15 cellular contexts compared by ENCODE assay signal in genomic region chr1:54397090-54397591, GRCh38. TPM values are rescaled to one million over a fixed set of nuclear protein-coding genes. Genes with fewer than 3 reads are reported as not detected.
A peak's percentile ranks its signal among the peaks of the same experiment; 100 is the strongest.
DNase-seq lines count a peak whose midpoint lies in the region; ATAC-seq, FAIRE-seq and TF ChIP-seq lines count a peak whose summit lies in the region.
"Had no signal": no experiment of that assay in that cellular context is flagged by ENCODE, and none has a peak within 500 bp of the region (broad histone marks: within the 10 kb centered on the region; RNA-seq: fewer than 3 reads in every experiment).

No MANE protein-coding gene starts in this region.

- peaks cover 86% of the 10 kb centered on the region for H3K36me3 Mint-ChIP-seq in nephron (ENCODE audit: low read depth)

- H3K9me3 ChIP-seq in liver (ENCODE audit: control insufficient read depth in 4 of 4, low read length in 3 of 4) (no peaks in the 10 kb centered on the region), HepG2 (ENCODE audit: low read length) (no peaks in the 10 kb centered on the region), aorta (ENCODE audit: control insufficient read depth, low read length) (no peaks in the 10 kb centered on the region)

- no peak for TF ChIP-seq POLR2A in HepG2 (IDR thresholded peaks at IDR 0.05; ENCODE audit: insufficient read depth in 1 of 2, low read depth in 2 of 2, low read length in 2 of 2)

- H3K4me1 ChIP-seq in liver (ENCODE audit: control insufficient read depth in 4 of 4, insufficient read depth in 4 of 4, low read length in 3 of 4) = peaks cover 5 to 25% (median 19%) of the 10 kb centered on the region in 4 donors
- peaks cover 14% of the 10 kb centered on the region; the same call in 1 of the 2 replicates for H3K4me1 ChIP-seq in HepG2 (ENCODE audit: insufficient read depth, low read length)
- peaks cover 1 to 3% of the 10 kb centered on the region in 2 donors for H3K4me1 ChIP-seq in aorta (ENCODE audit: control insufficient read depth in 1 of 2, insufficient read depth in 2 of 2, low read length in 2 of 2)

- BruUV-seq in HepG2 (replicated peaks; lab: Mats Ljungman, UMichigan) = no TSS peak

- H2AFZ ChIP-seq in HepG2 (ENCODE audit: low read length) = no peak overlapping the region

- peak overlapping the region; percentile 62 to 89 (median 82) for H3K27ac Mint-ChIP-seq in nephron

- WGBS in liver = 33% methylated on average over 5 of the region's 5 CpGs
- WGBS in HepG2 (ENCODE audit: low lambda C conversion rate) = 81% methylated on average over 5 of the region's 5 CpGs
- WGBS in aorta, 2 donors = 4 to 6% methylated on average over 5 of the region's 5 CpGs

- TF ChIP-seq EP300 in HepG2 (IDR thresholded peaks at IDR 0.05; ENCODE audit: low read depth in 2 of 2, low read length in 2 of 2) = no peak
- no peak for TF ChIP-seq EP300 in HepG2 (CRISPR knock-in tag; IDR thresholded peaks at IDR 0.05; ENCODE audit: borderline replicate concordance)

- peaks cover 70% of the 10 kb centered on the region for H3K4me1 Mint-ChIP-seq in nephron

- H3K27ac ChIP-seq in liver (ENCODE audit: low read depth in 1 of 2, low read length in 2 of 2) (no peak overlapping the region), HepG2 (ENCODE audit: extremely low read length, insufficient read depth, low read length) (no peak overlapping the region), aorta (ENCODE audit: low read depth in 1 of 2, low read length in 2 of 2) (no peak overlapping the region)

- H3K4me2 ChIP-seq in HepG2 (ENCODE audit: low read depth, low read length) = no peak overlapping the region

- peaks cover 5% of the 10 kb centered on the region for H3K79me2 ChIP-seq in HepG2 (ENCODE audit: insufficient read depth, low read length)

- H3K27me3 ChIP-seq in liver (ENCODE audit: control insufficient read depth in 4 of 4, insufficient read depth in 4 of 4, low read length in 3 of 4) (no peaks in the 10 kb centered on the region), HepG2 (ENCODE audit: control insufficient read depth in 1 of 2, insufficient read depth in 2 of 2, low read length in 2 of 2) (no peaks in the 10 kb centered on the region), aorta (ENCODE audit: control insufficient read depth in 1 of 2, insufficient read depth in 2 of 2, low read length in 1 of 2) (no peaks in the 10 kb centered on the region)

- POLR2A ChIA-PET in HepG2 (lab: Yijun Ruan, JAX) = interaction anchor here (0.9 kb wide), 1 partner anchor 9 kb away, joined by 3 read pairs; the partner anchor contains the start of gene SSBP3

- H3K27me3 Mint-ChIP-seq in nephron (ENCODE audit: low read depth) = peaks cover 3% of the 10 kb centered on the region

- H3K4me3 ChIP-seq in liver (ENCODE audit: low read depth in 1 of 3, low read length in 3 of 3) (no peak overlapping the region), HepG2 (replicated peaks in 1 of 3; ENCODE audit: insufficient read depth in 1 of 3, low read depth in 2 of 3, low read length in 3 of 3) (no peak overlapping the region), aorta (ENCODE audit: low read length in 2 of 2) (no peak overlapping the region)

- H3K36me3 ChIP-seq in liver (ENCODE audit: control insufficient read depth in 4 of 4, insufficient read depth in 3 of 4, low read depth in 1 of 4, low read length in 3 of 4) (peaks cover 0 to 52% (median 38%) of the 10 kb centered on the region in 4 donors), HepG2 (replicated peaks in 1 of 2; ENCODE audit: control insufficient read depth in 1 of 2, insufficient read depth in 2 of 2, low read length in 2 of 2) (peaks cover 26 to 62% of the 10 kb centered on the region in 2 experiments), aorta (ENCODE audit: control insufficient read depth in 1 of 2, insufficient read depth in 2 of 2, low read length in 1 of 2) (peaks cover 4 to 10% of the 10 kb centered on the region in 2 donors)

- in situ Hi-C loops in HepG2 (cut with HindIII; ENCODE audit: extremely low pct_ligation_motif_present, low pct_unique_long_range_greater_than_20kb) = no loop called here

- DNase-seq in HepG2 (ENCODE audit: low spot score) (no peak), aorta (no peak)
- DNase-seq: ACHN; activated CD4-positive, alpha-beta T cell treated with anti-CD3 and anti-CD28 coated beads, Interleukin-2, amount 50 U/mL, for 48 hours; activated gamma-delta T cell; cerebellar nuclear complex; islet precursor cell; stimulated activated CD4-positive, alpha-beta T cell treated with anti-CD3 and anti-CD28 coated beads, Interleukin-4, amount 100 ng/mL, for 4 hours; T-helper 1 cell had no signal

- CTCF ChIA-PET in HepG2 (lab: Yijun Ruan, JAX; ENCODE audit: low intra/inter-chr PET ratio, low total read pairs) = no interaction called here

- TF ChIP-seq CTCF in liver (IDR thresholded peaks at IDR 0.05; ENCODE audit: low read depth, low read length, missing input control) (no peak), HepG2 (CRISPR knock-in tag; IDR thresholded peaks at IDR 0.05) (no peak), nephron (IDR thresholded peaks at IDR 0.05; ENCODE audit: unreplicated experiment in 3 of 3) (no peak)

- intact Hi-C loops in HepG2 (cut with micrococcal nuclease; ENCODE audit: unreplicated experiment) (no loop called here), aorta (cut with DNase I) (no loop called here)

- no peak for ATAC-seq in HepG2
- peak; percentile 18 for ATAC-seq in esophagus mucosa
- ATAC-seq in aorta (ENCODE audit: low FRiP score) = peak; percentile 49
- no peak for ATAC-seq in GM18867 (IDR thresholded peaks at IDR 0.05; ENCODE audit: unreplicated experiment)
- no peak for ATAC-seq in HG03354 (IDR thresholded peaks at IDR 0.05; ENCODE audit: poor library complexity, severe bottlenecking, unreplicated experiment)
- ATAC-seq in GM21423 (IDR thresholded peaks at IDR 0.05; ENCODE audit: unreplicated experiment) = no peak

- no peak for FAIRE-seq in HepG2 (lab: Jason Lieb, UNC)

- H3K9me3 Mint-ChIP-seq in nephron = no peaks in the 10 kb centered on the region

- peak overlapping the region in 1 of 3 experiments; percentile 29 for H3K4me3 Mint-ChIP-seq in nephron

- H4K20me1 ChIP-seq in HepG2 (ENCODE audit: insufficient read depth, low read length) = no peaks in the 10 kb centered on the region

- H3K9ac ChIP-seq in liver (ENCODE audit: low read depth in 1 of 2, low read length in 2 of 2) = no peak overlapping the region
- H3K9ac ChIP-seq in HepG2 (ENCODE audit: insufficient read depth, low read depth, low read length) = no peak overlapping the region

- peak in 1 of 2 donors; percentile 28 for TF ChIP-seq RAD21 in liver (IDR thresholded peaks at IDR 0.05)
- no peak for TF ChIP-seq RAD21 in HepG2 (CRISPR knock-in tag; IDR thresholded peaks at IDR 0.05)

TF ChIP-seq in liver, 16 proteins besides CTCF, POLR2A, EP300 and RAD21 (continues in another document):
- TF ChIP-seq NR2F2 (IDR thresholded peaks at IDR 0.05) = no peak

TF ChIP-seq in HepG2, 621 proteins besides CTCF, POLR2A, EP300 and RAD21:
- TF ChIP-seq ZBTB21 (CRISPR knock-in tag; IDR thresholded peaks at IDR 0.05) (no peak), ZNF83 (CRISPR knock-in tag; IDR thresholded peaks at IDR 0.05; ENCODE audit: borderline replicate concordance) (no peak), NR2F6 (IDR thresholded peaks at IDR 0.05) (no peak), NR2F6 (CRISPR knock-in tag; IDR thresholded peaks at IDR 0.05) (no peak), TP53 (CRISPR knock-in tag; conservative IDR thresholded peaks at IDR 0.05) (no peak), ZSCAN20 (CRISPR knock-in tag; IDR thresholded peaks at IDR 0.05; ENCODE audit: borderline replicate concordance) (no peak), MED13 (CRISPR knock-in tag; IDR thresholded peaks at IDR 0.05) (no peak)

RNA-seq across cellular contexts. Expression of gene SSBP3, which starts 9.1 kb away (rescaled TPM):
- total RNA-seq in liver = 10 to 100 TPM in 1 of 2 donors, 1 to 10 TPM in 1; 7.7 to 24.7 TPM
- polyA plus RNA-seq in liver = 10 to 100 TPM; 16.5 to 18.0 TPM
- total RNA-seq in HepG2 (2016; rRNA removed; fragmentation: Illumina TruSeq; extraction: Trizol) = 7.5 and 8.5 TPM in 2 replicates
- total RNA-seq in HepG2 (2016; cell fraction: cytosol; rRNA removed; fragmentation: Illumina TruSeq; extraction: Trizol; ENCODE audit: low read depth) = 2.4 and 2.6 TPM in 2 replicates
- total RNA-seq in HepG2 (2016; cell fraction: insoluble cytoplasmic fraction; rRNA removed; fragmentation: Illumina TruSeq; extraction: Trizol) = 5.0 and 9.0 TPM in 2 replicates
- 6.8 and 7.0 TPM in 2 replicates for total RNA-seq in HepG2 (2016; cell fraction: membrane; rRNA removed; fragmentation: Illumina TruSeq; extraction: Trizol)
- 5.3 and 6.3 TPM in 2 replicates for total RNA-seq in HepG2 (2016; cell fraction: nucleus; rRNA removed; fragmentation: Illumina TruSeq; extraction: Trizol)
- 17.6 and 19.0 TPM in 2 replicates for polyA plus RNA-seq in HepG2 (2011; rRNA removed)
- 9.4 and 10.6 TPM in 2 replicates for polyA plus RNA-seq in HepG2 (2011; cell fraction: cytosol; rRNA removed)
- polyA plus RNA-seq in HepG2 (2011; cell fraction: nucleus; rRNA removed) = 24.9 and 30.2 TPM in 2 replicates
- 22.3 and 30.4 TPM in 2 replicates for polyA plus RNA-seq in HepG2 (2012)
- polyA plus RNA-seq in HepG2 (2016; cell fraction: cytosol; fragmentation: Illumina TruSeq; extraction: Trizol; ENCODE audit: low read depth) = 6.1 and 8.0 TPM in 2 replicates
- polyA plus RNA-seq in HepG2 (2016; cell fraction: insoluble cytoplasmic fraction; fragmentation: Illumina TruSeq; extraction: Trizol; ENCODE audit: low read depth) = 20.5 and 26.0 TPM in 2 replicates
- polyA plus RNA-seq in HepG2 (2016; cell fraction: membrane; fragmentation: Illumina TruSeq; extraction: Trizol; ENCODE audit: low read depth) = 15.7 and 18.4 TPM in 2 replicates
- 25.5 and 27.3 TPM in 2 replicates for polyA plus RNA-seq in HepG2 (2016; cell fraction: nucleus; fragmentation: Illumina TruSeq; extraction: Trizol; ENCODE audit: insufficient read depth, low read depth)
- 10.9 and 15.9 TPM in 2 replicates for polyA minus RNA-seq in HepG2 (2011; rRNA and poly(A)+ RNA removed; ENCODE audit: low replicate concordance)
- polyA minus RNA-seq in HepG2 (2011; cell fraction: cytosol; rRNA and poly(A)+ RNA removed) = 6.2 and 9.2 TPM in 2 replicates
- polyA minus RNA-seq in HepG2 (2011; cell fraction: nucleus; rRNA and poly(A)+ RNA removed) = 6.8 and 9.6 TPM in 2 replicates
- 39.3 TPM for total RNA-seq in esophagus mucosa
- total RNA-seq in aorta = 10 to 100 TPM; 73.8 to 83.4 TPM
- polyA plus RNA-seq in aorta = 10 to 100 TPM; 43.7 to 57.7 TPM

Comparison
In these comparisons a context has a peak if more than half of its experiments do, and no peak if none do; other contexts are left out.
1. ATAC-seq: peak in esophagus mucosa (single experiment) and aorta (single experiment); none in HepG2 (single experiment), GM18867 (single experiment), HG03354 (single experiment) and GM21423 (single experiment).